ENCODE assay signal across 25 cellular contexts in the genomic region with DNA sequence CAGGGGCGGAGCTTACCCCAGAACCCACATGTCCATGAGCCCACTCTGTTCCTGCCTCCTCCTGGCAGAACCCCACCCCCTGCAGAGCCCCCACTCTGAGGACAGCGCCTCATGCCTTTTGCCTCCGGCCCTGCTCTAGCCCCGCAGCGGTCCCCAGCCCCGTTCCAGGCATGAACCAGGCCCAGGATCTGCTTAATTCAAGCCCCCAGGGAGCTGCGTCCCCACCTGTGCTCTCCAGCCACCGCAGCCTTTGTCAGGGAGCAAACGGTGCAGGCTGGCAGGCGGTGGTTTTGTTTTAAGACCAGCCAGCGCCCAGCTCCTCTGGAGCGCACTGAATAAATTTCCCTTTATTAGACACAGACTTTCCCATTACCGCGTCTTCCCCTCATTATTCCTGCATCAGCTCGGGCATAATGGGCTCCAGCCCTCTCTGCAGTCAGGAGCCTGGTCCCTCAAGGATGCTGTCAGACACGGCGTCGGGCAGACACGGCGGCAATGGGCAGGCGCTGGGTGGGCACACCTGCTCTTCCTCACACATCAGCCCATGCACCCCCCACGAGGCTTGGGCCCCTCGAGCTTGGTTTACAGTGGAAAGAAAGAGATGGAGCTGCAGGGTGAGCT.
DNase-seq lines count a peak whose midpoint lies in the region; ATAC-seq, FAIRE-seq and TF ChIP-seq lines count a peak whose summit lies in the region.
"Had no signal": no experiment of that assay in that cellular context is flagged by ENCODE, and none has a peak within 500 bp of the region (broad histone marks: within the 10 kb centered on the region; RNA-seq: fewer than 3 reads in every experiment).

No MANE protein-coding gene starts in this region.

- CTCF ChIA-PET in HepG2 (lab: Yijun Ruan, JAX; ENCODE audit: low intra/inter-chr PET ratio, low total read pairs) = no interaction called here

- no peak for ATAC-seq in right lobe of liver
- ATAC-seq in HepG2 = no peak
- no peak for ATAC-seq in aorta (ENCODE audit: low FRiP score)
- ATAC-seq: activated CD4-positive, alpha-beta T cell treated with anti-CD3 and anti-CD28 coated beads for 36 hours; activated T-cell treated with anti-CD3 and anti-CD28 coated beads, Interleukin-2, amount 50 U/mL, for 72 hours; PC-3; stimulated activated naive B cell treated with anti-CD40 and anti-IgM and Interleukin-4, amounts not matched to agents 10 μg/mL and 1 μg/mL and 100 μg/mL, for 72 hours had no signal

- TF ChIP-seq RAD21 in HepG2 (CRISPR knock-in tag; IDR thresholded peaks at IDR 0.05) = no peak

- H3K9me3 ChIP-seq in right lobe of liver (no peaks in the 10 kb centered on the region), HepG2 (ENCODE audit: low read length) (no peaks in the 10 kb centered on the region), endodermal cell (ENCODE audit: control insufficient read depth, low read length) (no peaks in the 10 kb centered on the region), aorta (ENCODE audit: control insufficient read depth, low read length) (no peaks in the 10 kb centered on the region), esophagus muscularis mucosa (no peaks in the 10 kb centered on the region)
- H3K9me3 ChIP-seq: left lung had no signal

- H3K4me2 ChIP-seq in HepG2 (ENCODE audit: low read depth, low read length) = no peak overlapping the region

- TF ChIP-seq CTCF in right lobe of liver (IDR thresholded peaks at IDR 0.05) (no peak), HepG2 (CRISPR knock-in tag; IDR thresholded peaks at IDR 0.05) (no peak), endodermal cell (conservative IDR thresholded peaks at IDR 0.05) (no peak), esophagus muscularis mucosa (IDR thresholded peaks at IDR 0.05) (no peak)

- DNase-seq in right lobe of liver (peak; percentile 12 to 39 (median 34)), HepG2 (ENCODE audit: low spot score) (no peak), NCI-H2171 (lab: John Stamatoyannopoulos, UW) (peak; percentile 73), endodermal cell (no peak), aorta (peak; percentile 33 to 70), esophagus muscularis mucosa (ENCODE audit: extremely low spot score) (no peak), GM12891 (ENCODE audit: insufficient read length, low spot score) (no peak), HUDEP-2 (lab: John Stamatoyannopoulos, UW; ENCODE audit: unreplicated experiment in 76 of 76) (no peak)
- DNase-seq: activated CD4-positive, alpha-beta T cell treated with anti-CD3 and anti-CD28 coated beads for 36 hours; activated naive CD4-positive, alpha-beta T cell treated with anti-CD3 and anti-CD28 coated beads, Interleukin-2, amount 10 ng/mL, durations not matched to agents 7 days and 5 days; activated T-cell treated with anti-CD3 and anti-CD28 coated beads, Interleukin-2, amount 50 U/mL, for 72 hours; amygdala; caudate nucleus; CD4-positive, alpha-beta memory T cell; HFFc6; Kasumi-1; NCI-H748 treated with DMSO at 0.1 percent for 48 hours; nephron progenitor cell; PC-3; stimulated activated CD4-positive, alpha-beta T cell treated with anti-CD3 and anti-CD28 coated beads, Interleukin-2, amount 100 ng/mL, for 48 hours; stimulated activated naive B cell treated with anti-CD40 and anti-IgM and Interleukin-4, amounts not matched to agents 10 μg/mL and 1 μg/mL and 100 μg/mL, for 72 hours had no signal

- no peaks in the 10 kb centered on the region for H3K27me3 Mint-ChIP-seq in endodermal cell (ENCODE audit: insufficient read depth)
- H3K27me3 Mint-ChIP-seq: activated CD4-positive, alpha-beta T cell treated with anti-CD3 and anti-CD28 coated beads for 36 hours; activated naive CD4-positive, alpha-beta T cell treated with anti-CD3 and anti-CD28 coated beads, Interleukin-2, amount 10 ng/mL, durations not matched to agents 7 days and 5 days had no signal

- no peaks in the 10 kb centered on the region for H4K20me1 ChIP-seq in HepG2 (ENCODE audit: insufficient read depth, low read length)

- no peaks in the 10 kb centered on the region for H3K9me3 Mint-ChIP-seq in endodermal cell
- H3K9me3 Mint-ChIP-seq: activated naive CD4-positive, alpha-beta T cell treated with anti-CD3 and anti-CD28 coated beads, Interleukin-2, amount 10 ng/mL, durations not matched to agents 7 days and 5 days; activated T-cell treated with anti-CD3 and anti-CD28 coated beads, Interleukin-2, amount 50 U/mL, for 72 hours; CD4-positive, alpha-beta memory T cell; nephron progenitor cell; stimulated activated naive B cell treated with anti-CD40 and anti-IgM and Interleukin-4, amounts not matched to agents 10 μg/mL and 1 μg/mL and 100 μg/mL, for 72 hours; T-helper 1 cell treated with Interleukin-12 subunit alpha and Interleukin-12 subunit beta and Interleukin-4 antibody, amounts not matched to agents 30 μg/mL and 1 μg/mL, for 36 hours had no signal

- 68% methylated on average over 14 of the region's 23 CpGs for WGBS in right lobe of liver (ENCODE audit: insufficient coverage, low coverage, low lambda C conversion rate, missing lambda C conversion rate)
- WGBS in HepG2 (ENCODE audit: low lambda C conversion rate) = 59% methylated on average over 21 of the region's 23 CpGs
- 90 to 91% methylated on average over 16 to 23 of the region's 23 CpGs for WGBS in endodermal cell (ENCODE audit: insufficient coverage in 1 of 2, insufficient read length in 1 of 2), 2 experiments
- 63 to 69% methylated on average over 23 of the region's 23 CpGs for WGBS in aorta, 2 donors
- WGBS in esophagus muscularis mucosa = 72% methylated on average over 21 of the region's 23 CpGs

- in situ Hi-C loops in HepG2 (cut with HindIII; ENCODE audit: extremely low pct_ligation_motif_present, low pct_unique_long_range_greater_than_20kb) = no loop called here

- H3K4me3 Mint-ChIP-seq in endodermal cell = no peak overlapping the region
- H3K4me3 Mint-ChIP-seq: activated CD4-positive, alpha-beta T cell treated with anti-CD3 and anti-CD28 coated beads for 36 hours; activated naive CD4-positive, alpha-beta T cell treated with anti-CD3 and anti-CD28 coated beads, Interleukin-2, amount 10 ng/mL, durations not matched to agents 7 days and 5 days; activated T-cell treated with anti-CD3 and anti-CD28 coated beads, Interleukin-2, amount 50 U/mL, for 72 hours; CD4-positive, alpha-beta memory T cell; HFFc6; nephron progenitor cell; stimulated activated naive B cell treated with anti-CD40 and anti-IgM and Interleukin-4, amounts not matched to agents 10 μg/mL and 1 μg/mL and 100 μg/mL, for 72 hours; T-helper 1 cell treated with Interleukin-12 subunit alpha and Interleukin-12 subunit beta and Interleukin-4 antibody, amounts not matched to agents 30 μg/mL and 1 μg/mL, for 36 hours had no signal

- intact Hi-C loops in right lobe of liver (cut with DNase I) (no loop called here), HepG2 (cut with micrococcal nuclease; ENCODE audit: unreplicated experiment) (no loop called here), aorta (cut with DNase I) (no loop called here), esophagus muscularis mucosa (cut with DNase I) (no loop called here)

- no peak overlapping the region for H3K27ac Mint-ChIP-seq in endodermal cell
- H3K27ac Mint-ChIP-seq: activated CD4-positive, alpha-beta T cell treated with anti-CD3 and anti-CD28 coated beads for 36 hours; activated naive CD4-positive, alpha-beta T cell treated with anti-CD3 and anti-CD28 coated beads, Interleukin-2, amount 10 ng/mL, durations not matched to agents 7 days and 5 days; activated T-cell treated with anti-CD3 and anti-CD28 coated beads, Interleukin-2, amount 50 U/mL, for 72 hours; CD4-positive, alpha-beta memory T cell; HFFc6; nephron progenitor cell; progenitor cell of endocrine pancreas; stimulated activated naive B cell treated with anti-CD40 and anti-IgM and Interleukin-4, amounts not matched to agents 10 μg/mL and 1 μg/mL and 100 μg/mL, for 72 hours; T-helper 1 cell treated with Interleukin-12 subunit alpha and Interleukin-12 subunit beta and Interleukin-4 antibody, amounts not matched to agents 30 μg/mL and 1 μg/mL, for 36 hours had no signal

- POLR2A ChIA-PET in HepG2 (lab: Yijun Ruan, JAX) = no interaction called here

- H3K4me3 ChIP-seq in right lobe of liver = no peak overlapping the region
- no peak overlapping the region for H3K4me3 ChIP-seq in HepG2 (replicated peaks in 1 of 3; ENCODE audit: insufficient read depth in 1 of 3, low read depth in 2 of 3, low read length in 3 of 3)
- no peak overlapping the region for H3K4me3 ChIP-seq in endodermal cell (ENCODE audit: low read length)
- no peak overlapping the region for H3K4me3 ChIP-seq in aorta (ENCODE audit: low read length in 2 of 2)
- no peak overlapping the region for H3K4me3 ChIP-seq in esophagus muscularis mucosa
- H3K4me3 ChIP-seq: left lung, skin epidermis had no signal

- no TSS peak for BruUV-seq in HepG2 (replicated peaks; lab: Mats Ljungman, UMichigan)

- H3K9ac ChIP-seq in HepG2 (ENCODE audit: insufficient read depth, low read depth, low read length) (no peak overlapping the region), endodermal cell (ENCODE audit: extremely low read depth, low read length, poor library complexity, severe bottlenecking) (no peak overlapping the region)

- no peaks in the 10 kb centered on the region for H3K79me2 ChIP-seq in HepG2 (ENCODE audit: insufficient read depth, low read length)

- no peak for FAIRE-seq in HepG2 (lab: Jason Lieb, UNC)
- no peak for FAIRE-seq in GM12891 (lab: Jason Lieb, UNC)

- H2AFZ ChIP-seq in HepG2 (ENCODE audit: low read length) = no peak overlapping the region

- no peaks in the 10 kb centered on the region for H3K4me1 ChIP-seq in right lobe of liver
- no peaks in the 10 kb centered on the region for H3K4me1 ChIP-seq in HepG2 (ENCODE audit: insufficient read depth, low read length)
- no peaks in the 10 kb centered on the region for H3K4me1 ChIP-seq in endodermal cell (ENCODE audit: control insufficient read depth, insufficient read depth, low read length)
- no peaks in the 10 kb centered on the region for H3K4me1 ChIP-seq in aorta (ENCODE audit: control insufficient read depth in 1 of 2, insufficient read depth in 2 of 2, low read length in 2 of 2)
- H3K4me1 ChIP-seq in esophagus muscularis mucosa = no peaks in the 10 kb centered on the region
- H3K4me1 ChIP-seq: left lung had no signal

- no peaks in the 10 kb centered on the region for H3K36me3 Mint-ChIP-seq in endodermal cell (ENCODE audit: low read depth)
- H3K36me3 Mint-ChIP-seq: activated naive CD4-positive, alpha-beta T cell treated with anti-CD3 and anti-CD28 coated beads, Interleukin-2, amount 10 ng/mL, durations not matched to agents 7 days and 5 days; CD4-positive, alpha-beta memory T cell; stimulated activated naive B cell treated with anti-CD40 and anti-IgM and Interleukin-4, amounts not matched to agents 10 μg/mL and 1 μg/mL and 100 μg/mL, for 72 hours had no signal

- no peak for TF ChIP-seq EP300 in HepG2 (IDR thresholded peaks at IDR 0.05; ENCODE audit: low read depth in 2 of 2, low read length in 2 of 2)
- no peak for TF ChIP-seq EP300 in HepG2 (CRISPR knock-in tag; IDR thresholded peaks at IDR 0.05; ENCODE audit: borderline replicate concordance)
- TF ChIP-seq EP300 in esophagus muscularis mucosa (IDR thresholded peaks at IDR 0.05) = no peak

- H3K27me3 ChIP-seq in right lobe of liver (no peaks in the 10 kb centered on the region), HepG2 (ENCODE audit: control insufficient read depth in 1 of 2, insufficient read depth in 2 of 2, low read length in 2 of 2) (peaks cover 7 to 32% of the 10 kb centered on the region in 2 experiments; a peak in 3 of 5 replicates), endodermal cell (ENCODE audit: control insufficient read depth, insufficient read depth, low read length, poor library complexity, severe bottlenecking) (no peaks in the 10 kb centered on the region), aorta (ENCODE audit: control insufficient read depth in 1 of 2, insufficient read depth in 2 of 2, low read length in 1 of 2) (no peaks in the 10 kb centered on the region), esophagus muscularis mucosa (peaks cover 0 to 86% (median 8%) of the 10 kb centered on the region in 4 donors)

- H3K4me1 Mint-ChIP-seq in endodermal cell = peaks cover 13% of the 10 kb centered on the region
- H3K4me1 Mint-ChIP-seq: activated CD4-positive, alpha-beta T cell treated with anti-CD3 and anti-CD28 coated beads for 36 hours; activated naive CD4-positive, alpha-beta T cell treated with anti-CD3 and anti-CD28 coated beads, Interleukin-2, amount 10 ng/mL, durations not matched to agents 7 days and 5 days; CD4-positive, alpha-beta memory T cell; stimulated activated naive B cell treated with anti-CD40 and anti-IgM and Interleukin-4, amounts not matched to agents 10 μg/mL and 1 μg/mL and 100 μg/mL, for 72 hours had no signal

- H3K36me3 ChIP-seq in right lobe of liver (no peaks in the 10 kb centered on the region), HepG2 (replicated peaks in 1 of 2; ENCODE audit: control insufficient read depth in 1 of 2, insufficient read depth in 2 of 2, low read length in 2 of 2) (no peaks in the 10 kb centered on the region), endodermal cell (ENCODE audit: control insufficient read depth, insufficient read depth, low read length) (no peaks in the 10 kb centered on the region), aorta (ENCODE audit: control insufficient read depth in 1 of 2, insufficient read depth in 2 of 2, low read length in 1 of 2) (no peaks in the 10 kb centered on the region), esophagus muscularis mucosa (no peaks in the 10 kb centered on the region)
- H3K36me3 ChIP-seq: left lung had no signal

- TF ChIP-seq POLR2A in right lobe of liver (IDR thresholded peaks at IDR 0.05) = no peak
- no peak for TF ChIP-seq POLR2A in HepG2 (IDR thresholded peaks at IDR 0.05; ENCODE audit: insufficient read depth in 1 of 2, low read depth in 2 of 2, low read length in 2 of 2)
- TF ChIP-seq POLR2A in esophagus muscularis mucosa (IDR thresholded peaks at IDR 0.05; ENCODE audit: low read depth) = no peak
- TF ChIP-seq POLR2A in GM12891 (IDR thresholded peaks at IDR 0.05; ENCODE audit: low read depth, low read length) = no peak

- no peak overlapping the region for H3K27ac ChIP-seq in right lobe of liver
- H3K27ac ChIP-seq in HepG2 (ENCODE audit: extremely low read length, insufficient read depth, low read length) = no peak overlapping the region
- H3K27ac ChIP-seq in endodermal cell (ENCODE audit: low read depth, low read length) = peak overlapping the region; percentile 94
- no peak overlapping the region for H3K27ac ChIP-seq in aorta (ENCODE audit: low read depth in 1 of 2, low read length in 2 of 2)
- no peak overlapping the region for H3K27ac ChIP-seq in esophagus muscularis mucosa (replicated peaks in 1 of 4)
- H3K27ac ChIP-seq: left lung, skin epidermis had no signal

Comparison
In these comparisons a context has a peak if more than half of its experiments do, and no peak if none do; other contexts are left out.
1. DNase-seq: peak in right lobe of liver (3 of 3), NCI-H2171 (single experiment) and aorta (2 of 2); none in HepG2 (single experiment), endodermal cell (single experiment), esophagus muscularis mucosa (single experiment), GM12891 (single experiment) and HUDEP-2 (0 of 76).